Comparison of ENCODE assay signal across 1 cellular context in the genomic region with DNA sequence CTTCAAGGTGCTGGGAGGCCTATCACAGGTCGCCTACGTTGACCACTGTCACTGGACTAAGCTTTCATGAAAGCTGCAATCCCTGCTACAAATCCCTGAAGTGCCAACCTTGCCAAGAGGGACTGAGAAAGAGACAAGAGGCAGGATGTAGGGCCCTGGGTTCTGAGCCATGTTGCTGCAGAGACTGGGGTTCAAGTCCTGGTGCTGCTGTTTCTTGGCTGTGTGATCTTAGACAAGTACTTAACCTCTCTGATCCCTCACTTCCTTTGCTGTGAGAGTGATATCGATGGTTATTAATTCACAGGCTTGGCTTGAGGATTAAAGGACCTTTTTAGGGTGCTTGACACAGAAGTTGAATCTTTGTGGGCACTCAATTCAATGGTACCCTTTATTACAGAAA.
TF ChIP-seq lines count a peak whose summit lies in the region.

No MANE protein-coding gene starts in this region.

TF ChIP-seq in HepG2, 621 proteins besides CTCF, POLR2A, EP300 and RAD21 (continued from another document):
- TF ChIP-seq PRDM10 (CRISPR knock-in tag; IDR thresholded peaks at IDR 0.05; ENCODE audit: low read depth): no peak
- no peak for TF ChIP-seq ZNF510 (CRISPR knock-in tag; IDR thresholded peaks at IDR 0.05; ENCODE audit: low read depth)
- no peak for TF ChIP-seq MIXL1 (CRISPR knock-in tag; IDR thresholded peaks at IDR 0.05)
- no peak for TF ChIP-seq ZNF343 (CRISPR knock-in tag; IDR thresholded peaks at IDR 0.05)
- TF ChIP-seq KDM6A (CRISPR knock-in tag; IDR thresholded peaks at IDR 0.05; ENCODE audit: low read depth): no peak
- peak; percentile 72; the same call in 1 of the 2 replicates for TF ChIP-seq ZNF768 (CRISPR knock-in tag; IDR thresholded peaks at IDR 0.05)
- TF ChIP-seq ZNF34 (CRISPR knock-in tag; IDR thresholded peaks at IDR 0.05; ENCODE audit: borderline replicate concordance): no peak
- no peak for TF ChIP-seq ZNF354B (CRISPR knock-in tag; IDR thresholded peaks at IDR 0.05)
- no peak for TF ChIP-seq NFYC (CRISPR knock-in tag; IDR thresholded peaks at IDR 0.05)
TF ChIP-seq in HepG2: peak in this region for 2.
